15 cellular contexts compared by ENCODE assay signal in the genomic region with DNA sequence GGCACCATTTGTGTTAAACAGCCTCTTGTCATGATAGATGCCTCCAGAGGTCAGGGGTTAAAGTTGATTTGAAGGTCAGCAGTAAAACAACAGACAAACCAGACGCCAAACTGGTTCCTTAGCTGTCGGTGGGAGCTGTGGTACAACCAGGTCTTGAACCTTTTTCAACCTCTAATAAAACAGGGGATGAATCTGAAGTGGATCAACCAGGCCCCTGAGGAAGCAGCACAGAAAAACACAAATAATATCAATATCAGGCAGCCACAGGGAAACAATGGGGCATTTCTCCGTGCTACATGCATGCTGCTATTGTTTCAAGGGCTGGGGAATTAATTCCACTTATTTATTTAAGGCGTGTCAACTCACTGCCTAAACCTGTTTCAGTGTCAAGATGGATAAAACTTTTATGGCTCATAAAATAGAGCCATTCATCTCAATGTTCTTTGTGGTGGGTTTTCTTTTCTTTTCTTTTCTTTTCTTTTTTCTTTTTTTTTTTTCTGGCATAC.
DNase-seq lines count a peak whose midpoint lies in the region; ATAC-seq, FAIRE-seq and TF ChIP-seq lines count a peak whose summit lies in the region.
"Had no signal": no experiment of that assay in that cellular context is flagged by ENCODE, and none has a peak within 500 bp of the region (broad histone marks: within the 10 kb centered on the region; RNA-seq: fewer than 3 reads in every experiment).

No MANE protein-coding gene starts in this region.

- no peak for ATAC-seq in HG03196 (IDR thresholded peaks at IDR 0.05; ENCODE audit: unreplicated experiment)
- ATAC-seq in omental fat pad (ENCODE audit: low FRiP score) = no peak
- ATAC-seq: body of pancreas; naive thymus-derived CD8-positive, alpha-beta T cell had no signal

- peak overlapping the region; percentile 99 for H3K27ac Mint-ChIP-seq in nephron progenitor cell
- H3K27ac Mint-ChIP-seq: activated CD4-positive, alpha-beta T cell treated with anti-CD3 and anti-CD28 coated beads, Interleukin-2, amount 10 ng/mL, durations not matched to agents 24 days and 14 days; activated T-helper 2 cell treated with anti-CD3 and anti-CD28 coated beads, Interferon-gamma antibody, Interleukin-2, Interleukin-4, amounts not matched to agents 10 μg/mL and 5 μg/mL and 100 μg/mL, durations not matched to agents 14 hours and 24 hours and 36 hours; B cell; naive thymus-derived CD8-positive, alpha-beta T cell had no signal

- TF ChIP-seq CTCF in nephron progenitor cell (IDR thresholded peaks at IDR 0.05) (no peak), omental fat pad (IDR thresholded peaks at IDR 0.05) (no peak)

- no peaks in the 10 kb centered on the region for H3K9me3 Mint-ChIP-seq in nephron progenitor cell
- H3K9me3 Mint-ChIP-seq: activated CD4-positive, alpha-beta T cell treated with anti-CD3 and anti-CD28 coated beads, Interleukin-2, amount 10 ng/mL, durations not matched to agents 24 days and 14 days; activated T-helper 2 cell treated with anti-CD3 and anti-CD28 coated beads, Interferon-gamma antibody, Interleukin-2, Interleukin-4, amounts not matched to agents 10 μg/mL and 5 μg/mL and 100 μg/mL, durations not matched to agents 14 hours and 24 hours and 36 hours had no signal

- FAIRE-seq in endometrium (lab: Jason Lieb, UNC) (peak; percentile 51), GM19239 (lab: Jason Lieb, UNC) (no peak)
- FAIRE-seq: endothelial cell of umbilical vein had no signal

- no peaks in the 10 kb centered on the region for H3K36me3 Mint-ChIP-seq in nephron progenitor cell (ENCODE audit: low read depth)
- H3K36me3 Mint-ChIP-seq: naive thymus-derived CD8-positive, alpha-beta T cell had no signal

- H3K4me1 Mint-ChIP-seq in nephron progenitor cell = peaks cover 96% of the 10 kb centered on the region
- H3K4me1 Mint-ChIP-seq: activated CD4-positive, alpha-beta T cell treated with anti-CD3 and anti-CD28 coated beads, Interleukin-2, amount 10 ng/mL, durations not matched to agents 24 days and 14 days; B cell; naive thymus-derived CD8-positive, alpha-beta T cell had no signal

- DNase-seq in COR-L47 (lab: John Stamatoyannopoulos, UW) = peak; percentile 61
- DNase-seq in NCI-H1048 (lab: John Stamatoyannopoulos, UW) = peak; percentile 39
- peak; percentile 71 for DNase-seq in nephron progenitor cell
- DNase-seq in GM19239 (ENCODE audit: insufficient read length, low spot score) = no peak
- DNase-seq in HK-2 (ENCODE audit: unreplicated experiment) = no peak
- no peak for DNase-seq in omental fat pad (ENCODE audit: low spot score)
- DNase-seq: activated CD4-positive, alpha-beta T cell treated with anti-CD3 and anti-CD28 coated beads, Interleukin-2, amount 10 ng/mL, durations not matched to agents 24 days and 14 days; body of pancreas; GDM1; naive thymus-derived CD8-positive, alpha-beta T cell had no signal

- H3K27me3 Mint-ChIP-seq in nephron progenitor cell (ENCODE audit: low read depth, poor library complexity) = no peaks in the 10 kb centered on the region
- H3K27me3 Mint-ChIP-seq: activated CD4-positive, alpha-beta T cell treated with anti-CD3 and anti-CD28 coated beads, Interleukin-2, amount 10 ng/mL, durations not matched to agents 24 days and 14 days; B cell; naive thymus-derived CD8-positive, alpha-beta T cell had no signal

- H3K4me3 Mint-ChIP-seq in nephron progenitor cell = peak overlapping the region; percentile 79
- H3K4me3 Mint-ChIP-seq: activated CD4-positive, alpha-beta T cell treated with anti-CD3 and anti-CD28 coated beads, Interleukin-2, amount 10 ng/mL, durations not matched to agents 24 days and 14 days; B cell; naive thymus-derived CD8-positive, alpha-beta T cell had no signal

Comparison
In these comparisons a context has a peak if more than half of its experiments do, and no peak if none do; other contexts are left out.
1. DNase-seq: peak in COR-L47 (single experiment), NCI-H1048 (single experiment) and nephron progenitor cell (single experiment); none in GM19239 (single experiment), HK-2 (single experiment) and omental fat pad (single experiment).